9 cellular contexts compared by ENCODE assay signal in the genomic region with DNA sequence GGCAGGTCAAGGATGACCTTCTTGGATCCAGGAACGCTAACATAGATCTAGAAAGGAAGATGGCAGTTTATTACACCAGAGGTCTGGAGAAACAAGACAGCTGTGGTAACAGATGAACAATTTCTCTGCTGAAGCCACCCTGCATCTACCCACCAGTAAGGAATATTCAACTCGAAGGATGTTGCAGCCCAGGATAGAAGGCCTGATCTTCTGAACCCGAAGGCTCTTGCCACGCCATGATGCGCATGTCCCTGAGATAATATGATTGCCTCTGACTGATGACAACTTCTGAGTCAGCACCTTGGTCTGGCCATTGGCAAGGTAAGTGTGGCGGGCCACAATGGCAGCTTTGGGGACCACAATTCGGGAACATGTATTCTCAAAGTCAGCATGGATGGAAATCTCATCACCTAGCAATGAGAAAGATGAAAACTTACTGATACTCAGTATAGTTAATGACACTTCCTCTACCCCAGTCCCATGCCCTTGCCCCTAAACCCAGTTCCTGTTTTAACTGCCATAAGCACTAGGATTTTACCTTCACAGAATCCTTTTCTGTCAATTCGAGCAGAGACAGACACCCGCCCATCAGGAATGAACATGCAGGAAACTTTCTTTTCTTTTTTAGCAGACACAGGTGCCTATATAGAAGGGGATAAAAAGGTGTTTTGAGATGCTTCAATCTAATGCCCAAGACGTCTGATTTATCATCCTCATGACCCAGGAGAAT. TPM values are rescaled to one million over a fixed set of nuclear protein-coding genes. Genes with fewer than 3 reads are reported as not detected.
A peak's percentile ranks its signal among the peaks of the same experiment; 100 is the strongest.
DNase-seq lines count a peak whose midpoint lies in the region; ATAC-seq and TF ChIP-seq lines count a peak whose summit lies in the region.
"Had no signal": no experiment of that assay in that cellular context is flagged by ENCODE, and none has a peak within 500 bp of the region (broad histone marks: within the 10 kb centered on the region; RNA-seq: fewer than 3 reads in every experiment).

No MANE protein-coding gene starts in this region.

- 2 to 6% methylated on average over 7 to 8 of the region's 10 CpGs for WGBS in gastroesophageal sphincter (ENCODE audit: low coverage in 1 of 2), 2 donors
- WGBS in spleen, 5 donors: 4 to 14% (median 8%) methylated on average over 10 of the region's 10 CpGs

- peaks cover 57% of the 10 kb centered on the region for H3K4me1 Mint-ChIP-seq in activated CD8-positive, alpha-beta memory T cell treated with anti-CD3 and anti-CD28 coated beads, Interleukin-2, amount 10 ng/mL, durations not matched to agents 7 days and 5 days

- H3K27me3 ChIP-seq in gastroesophageal sphincter: no peaks in the 10 kb centered on the region
- no peaks in the 10 kb centered on the region for H3K27me3 ChIP-seq in spleen (replicated peaks in 1 of 7)

- CTCF ChIA-PET in activated CD8-positive, alpha-beta memory T cell treated with anti-CD3 and anti-CD28 coated beads, Interleukin-2, amount 10 ng/mL, durations not matched to agents 7 days and 5 days (lab: Charles Lee): interaction anchor here (2.1 to 13.2 kb wide), 2 partner anchors 8 to 15 kb away, joined by 5 to 160 read pairs; no protein-coding TSS in a partner anchor

- DNase-seq in activated effector memory CD4-positive, alpha-beta T cell treated with anti-CD3 and anti-CD28 coated beads, Interleukin-2, amount 50 U/mL, for 16 hours: peak; percentile 77
- DNase-seq in activated effector memory CD4-positive, alpha-beta T cell treated with Interleukin-2 at 50 U/mL for 16 hours: no peak
- peak; percentile 76 for DNase-seq in activated CD8-positive, alpha-beta memory T cell treated with anti-CD3 and anti-CD28 coated beads, Interleukin-2, amount 10 ng/mL, durations not matched to agents 7 days and 5 days
- DNase-seq in spleen (no peak), NCI-H2081 (lab: John Stamatoyannopoulos, UW) (no peak), posterior vena cava (ENCODE audit: low spot score) (no peak)
- DNase-seq in central memory CD4-positive, alpha-beta T cell: no peak

- peak overlapping the region; percentile 94 for H3K27ac Mint-ChIP-seq in activated CD8-positive, alpha-beta memory T cell treated with anti-CD3 and anti-CD28 coated beads, Interleukin-2, amount 10 ng/mL, durations not matched to agents 7 days and 5 days

- peaks cover 44% of the 10 kb centered on the region for H3K36me3 Mint-ChIP-seq in activated CD8-positive, alpha-beta memory T cell treated with anti-CD3 and anti-CD28 coated beads, Interleukin-2, amount 10 ng/mL, durations not matched to agents 7 days and 5 days

- H3K4me3 ChIP-seq in gastroesophageal sphincter (peak overlapping the region; percentile 64 to 100), spleen (peak overlapping the region; percentile 86 to 100 (median 95))

- no peaks in the 10 kb centered on the region for H3K27me3 Mint-ChIP-seq in activated CD8-positive, alpha-beta memory T cell treated with anti-CD3 and anti-CD28 coated beads, Interleukin-2, amount 10 ng/mL, durations not matched to agents 7 days and 5 days

- no peak for TF ChIP-seq EP300 in gastroesophageal sphincter (IDR thresholded peaks at IDR 0.05)

- no peaks in the 10 kb centered on the region for H3K9me3 Mint-ChIP-seq in activated CD8-positive, alpha-beta memory T cell treated with anti-CD3 and anti-CD28 coated beads, Interleukin-2, amount 10 ng/mL, durations not matched to agents 7 days and 5 days (ENCODE audit: low read depth)

- ATAC-seq in activated CD8-positive, alpha-beta memory T cell treated with anti-CD3 and anti-CD28 coated beads, Interleukin-2, amount 10 ng/mL, durations not matched to agents 7 days and 5 days: no peak
- ATAC-seq in gastroesophageal sphincter: no peak

- TF ChIP-seq POLR2A in gastroesophageal sphincter (IDR thresholded peaks at IDR 0.05) (peak in 1 of 2 donors; percentile 38), spleen (IDR thresholded peaks at IDR 0.05) (peak in 2 of 3 donors; percentile 45 to 64)

- peaks cover 28 to 34% of the 10 kb centered on the region in 2 donors for H3K36me3 ChIP-seq in gastroesophageal sphincter
- H3K36me3 ChIP-seq in spleen: peaks cover 21 to 43% (median 35%) of the 10 kb centered on the region in 6 donors

- H3K9me3 ChIP-seq in gastroesophageal sphincter (no peaks in the 10 kb centered on the region), spleen (no peaks in the 10 kb centered on the region)

- H3K27ac ChIP-seq in gastroesophageal sphincter (peak overlapping the region; percentile 93 to 98 (median 96)), spleen (peak overlapping the region; percentile 93 to 100 (median 99))

- H3K4me1 ChIP-seq in gastroesophageal sphincter (peaks cover 0 to 43% (median 3%) of the 10 kb centered on the region in 3 donors), spleen (peaks cover 26 to 73% (median 56%) of the 10 kb centered on the region in 6 donors)

- peak overlapping the region; percentile 99 for H3K4me3 Mint-ChIP-seq in activated CD8-positive, alpha-beta memory T cell treated with anti-CD3 and anti-CD28 coated beads, Interleukin-2, amount 10 ng/mL, durations not matched to agents 7 days and 5 days

- TF ChIP-seq CTCF in gastroesophageal sphincter (IDR thresholded peaks at IDR 0.05): no peak
- no peak for TF ChIP-seq CTCF in spleen (IDR thresholded peaks at IDR 0.05 in 8 of 11, conservative IDR thresholded peaks at IDR 0.05 in 3 of 11)

- intact Hi-C loops in spleen (cut with DNase I; ENCODE audit: low total_unique reads) (no loop called here), posterior vena cava (cut with DNase I) (no loop called here)

RNA-seq across cellular contexts. Expression of a gene that starts 1.8 kb away (rescaled TPM):
- 100 to 1,000 TPM; 127 to 207 TPM for total RNA-seq in activated CD8-positive, alpha-beta memory T cell treated with anti-CD3 and anti-CD28 coated beads, Interleukin-2, amount 10 ng/mL, durations not matched to agents 7 days and 5 days
- total RNA-seq in gastroesophageal sphincter (1,000 to 10,000 TPM; 2,024 to 3,704 (median 2,348) TPM), spleen (1,000 to 10,000 TPM in 5 of 7 donors, 100 to 1,000 TPM in 2; 622 to 2,368 (median 1,747) TPM), posterior vena cava (100 to 1,000 TPM; 393 to 441 TPM)
- 100 to 1,000 TPM; 446 to 779 (median 670) TPM for polyA plus RNA-seq in spleen

RNA-seq across cellular contexts. Expression of a gene that starts 27.0 kb away (rescaled TPM):
- not detected for total RNA-seq in activated CD8-positive, alpha-beta memory T cell treated with anti-CD3 and anti-CD28 coated beads, Interleukin-2, amount 10 ng/mL, durations not matched to agents 7 days and 5 days
- total RNA-seq in gastroesophageal sphincter (under 1 TPM in 1 of 4 donors, not detected in 3; 0.77 TPM), spleen (not detected), posterior vena cava (not detected)
- not detected for polyA plus RNA-seq in spleen
- total RNA-seq: dermis microvascular lymphatic vessel endothelial cell had no signal

RNA-seq across cellular contexts. Expression of a gene that starts 30.1 kb away (rescaled TPM):
- total RNA-seq in activated CD8-positive, alpha-beta memory T cell treated with anti-CD3 and anti-CD28 coated beads, Interleukin-2, amount 10 ng/mL, durations not matched to agents 7 days and 5 days: 10 to 100 TPM; 23.5 to 29.1 TPM
- total RNA-seq in gastroesophageal sphincter (10 to 100 TPM; 32.9 to 44.0 (median 37.6) TPM), spleen (10 to 100 TPM; 22.1 to 34.0 (median 31.1) TPM), posterior vena cava (10 to 100 TPM; 22.8 to 23.8 TPM)
- 10 to 100 TPM; 55.6 to 69.2 (median 63.0) TPM for polyA plus RNA-seq in spleen

RNA-seq across cellular contexts. Expression of a gene that starts 30.2 kb away (rescaled TPM):
- 1 to 10 TPM; 3.8 to 4.6 TPM for total RNA-seq in activated CD8-positive, alpha-beta memory T cell treated with anti-CD3 and anti-CD28 coated beads, Interleukin-2, amount 10 ng/mL, durations not matched to agents 7 days and 5 days
- total RNA-seq in gastroesophageal sphincter (1 to 10 TPM in 1 of 4 donors, under 1 TPM in 2, not detected in 1; 0.62 to 1.9 (median 0.67) TPM), spleen (1 to 10 TPM in 5 of 7 donors, under 1 TPM in 2; 0.79 to 3.1 (median 1.2) TPM), posterior vena cava (1 to 10 TPM; 2.3 TPM)
- under 1 TPM; 0.57 to 0.99 (median 0.62) TPM for polyA plus RNA-seq in spleen

RNA-seq across cellular contexts. Expression of a gene that starts 36.7 kb away (rescaled TPM):
- total RNA-seq in activated CD8-positive, alpha-beta memory T cell treated with anti-CD3 and anti-CD28 coated beads, Interleukin-2, amount 10 ng/mL, durations not matched to agents 7 days and 5 days: 10 to 100 TPM; 35.0 to 36.2 TPM
- total RNA-seq in gastroesophageal sphincter (10 to 100 TPM; 37.8 to 53.5 (median 45.3) TPM), spleen (10 to 100 TPM; 35.1 to 52.9 (median 39.5) TPM), posterior vena cava (10 to 100 TPM; 45.5 to 45.8 TPM)
- polyA plus RNA-seq in spleen: 10 to 100 TPM; 11.0 to 17.8 (median 14.4) TPM

Comparison
In these comparisons a context has a peak if more than half of its experiments do, and no peak if none do; other contexts are left out.
1. DNase-seq: peak in activated effector memory CD4-positive, alpha-beta T cell treated with anti-CD3 and anti-CD28 coated beads, Interleukin-2, amount 50 U/mL, for 16 hours (single experiment) and activated CD8-positive, alpha-beta memory T cell treated with anti-CD3 and anti-CD28 coated beads, Interleukin-2, amount 10 ng/mL, durations not matched to agents 7 days and 5 days (single experiment); none in activated effector memory CD4-positive, alpha-beta T cell treated with Interleukin-2 at 50 U/mL for 16 hours (single experiment), spleen (single experiment), NCI-H2081 (0 of 2), posterior vena cava (single experiment) and central memory CD4-positive, alpha-beta T cell (single experiment).